10 cellular contexts compared by ENCODE assay signal in genomic region chr9:129898205-129898604, GRCh38.
DNase-seq lines count a peak whose midpoint lies in the region; ATAC-seq lines count a peak whose summit lies in the region.
"Had no signal": no experiment of that assay in that cellular context is flagged by ENCODE, and none has a peak within 500 bp of the region (broad histone marks: within the 10 kb centered on the region; RNA-seq: fewer than 3 reads in every experiment).

No MANE protein-coding gene starts in this region.

- no peaks in the 10 kb centered on the region for H3K9me3 Mint-ChIP-seq in IgD-negative memory B cell
- no peaks in the 10 kb centered on the region for H3K9me3 Mint-ChIP-seq in central memory CD8-positive, alpha-beta T cell
- peaks cover 0 to 4% (median 0%) of the 10 kb centered on the region in 11 donors for H3K9me3 Mint-ChIP-seq in naive thymus-derived CD4-positive, alpha-beta T cell

- H3K36me3 Mint-ChIP-seq in IgD-negative memory B cell, result peaks cover 21% of the 10 kb centered on the region
- H3K36me3 Mint-ChIP-seq in central memory CD8-positive, alpha-beta T cell (ENCODE audit: insufficient read depth), result peaks cover 76% of the 10 kb centered on the region
- H3K36me3 Mint-ChIP-seq in naive thymus-derived CD4-positive, alpha-beta T cell, result peaks cover 12 to 78% (median 42%) of the 10 kb centered on the region in 5 donors

- H3K27ac Mint-ChIP-seq in IgD-negative memory B cell, result peak overlapping the region in 2 of 3 donors; percentile 59 to 96
- H3K27ac Mint-ChIP-seq in central memory CD8-positive, alpha-beta T cell (ENCODE audit: low read depth), result peak overlapping the region; percentile 52
- peak overlapping the region; percentile 56 to 97 (median 88) for H3K27ac Mint-ChIP-seq in naive thymus-derived CD4-positive, alpha-beta T cell

- H3K4me1 Mint-ChIP-seq in IgD-negative memory B cell, result peaks cover 23 to 53% (median 44%) of the 10 kb centered on the region in 3 donors
- peaks cover 40% of the 10 kb centered on the region for H3K4me1 Mint-ChIP-seq in central memory CD8-positive, alpha-beta T cell
- peaks cover 26 to 70% (median 56%) of the 10 kb centered on the region in 7 donors for H3K4me1 Mint-ChIP-seq in naive thymus-derived CD4-positive, alpha-beta T cell

- POLR2A ChIA-PET in naive thymus-derived CD4-positive, alpha-beta T cell (lab: Charles Lee), result interaction anchor here (0.7 to 2.1 kb wide), 4 partner anchors 10 to 42 kb away, joined by 3 to 15 read pairs (median 3); no protein-coding TSS in a partner anchor

- H3K9me3 ChIP-seq in naive thymus-derived CD4-positive, alpha-beta T cell (ENCODE audit: control insufficient read depth in 2 of 3, low read length in 3 of 3), result no peaks in the 10 kb centered on the region
- H3K9me3 ChIP-seq: upper lobe of left lung had no signal

- H3K27me3 ChIP-seq in naive thymus-derived CD4-positive, alpha-beta T cell (ENCODE audit: control insufficient read depth in 2 of 2, insufficient read depth in 2 of 2, low read length in 2 of 2), result no peaks in the 10 kb centered on the region
- H3K27me3 ChIP-seq: upper lobe of left lung had no signal

- H3K36me3 ChIP-seq in naive thymus-derived CD4-positive, alpha-beta T cell (ENCODE audit: control insufficient read depth in 2 of 3, insufficient read depth in 3 of 3, low read length in 3 of 3), result peaks cover 4 to 70% (median 17%) of the 10 kb centered on the region in 3 experiments

- DNase-seq in activated CD4-positive, CD25-positive, alpha-beta regulatory T cell treated with anti-CD3 and anti-CD28 coated beads, Interleukin-2, amount 50 U/mL, for 72 hours, result peak; percentile 16
- no peak for DNase-seq in central memory CD8-positive, alpha-beta T cell (ENCODE audit: low spot score in 2 of 2)
- DNase-seq in naive thymus-derived CD4-positive, alpha-beta T cell, result no peak
- DNase-seq in NCI-H2171 (lab: John Stamatoyannopoulos, UW), result no peak
- no peak for DNase-seq in stimulated activated CD4-positive, alpha-beta T cell treated with anti-CD3 and anti-CD28 coated beads, Interleukin-2, amount 100 ng/mL, for 48 hours
- DNase-seq: NCI-H2081 treated with DMSO at 0.1 percent for 48 hours had no signal

- peak overlapping the region; percentile 16 for H3K27ac ChIP-seq in naive thymus-derived CD4-positive, alpha-beta T cell (ENCODE audit: low read depth, low read length)

- no peak for ATAC-seq in activated CD4-positive, CD25-positive, alpha-beta regulatory T cell treated with anti-CD3 and anti-CD28 coated beads, Interleukin-2, amount 50 U/mL, for 24 hours
- ATAC-seq in central memory CD8-positive, alpha-beta T cell (replicated peaks; ENCODE audit: extremely low read depth, poor library complexity, severe bottlenecking), result no peak
- no peak for ATAC-seq in naive thymus-derived CD4-positive, alpha-beta T cell
- no peak for ATAC-seq in GM21825 (IDR thresholded peaks at IDR 0.05; ENCODE audit: unreplicated experiment)

- H3K27me3 Mint-ChIP-seq in IgD-negative memory B cell, result no peaks in the 10 kb centered on the region
- H3K27me3 Mint-ChIP-seq in central memory CD8-positive, alpha-beta T cell, result no peaks in the 10 kb centered on the region
- H3K27me3 Mint-ChIP-seq in naive thymus-derived CD4-positive, alpha-beta T cell, result no peaks in the 10 kb centered on the region

- CTCF ChIA-PET in naive thymus-derived CD4-positive, alpha-beta T cell (lab: Charles Lee), result interaction anchor here (1.1 kb wide), 1 partner anchor 142 kb away, joined by 3 read pairs; no protein-coding TSS in a partner anchor

- H3K4me3 ChIP-seq in naive thymus-derived CD4-positive, alpha-beta T cell (ENCODE audit: low read length), result no peak overlapping the region
- H3K4me3 ChIP-seq: upper lobe of left lung had no signal

- peak overlapping the region in 1 of 4 donors; percentile 28 for H3K4me3 Mint-ChIP-seq in IgD-negative memory B cell
- no peak overlapping the region for H3K4me3 Mint-ChIP-seq in central memory CD8-positive, alpha-beta T cell
- peak overlapping the region in 2 of 10 donors; percentile 23 to 28 for H3K4me3 Mint-ChIP-seq in naive thymus-derived CD4-positive, alpha-beta T cell

- H3K4me1 ChIP-seq in naive thymus-derived CD4-positive, alpha-beta T cell (ENCODE audit: control insufficient read depth in 2 of 2, insufficient read depth in 2 of 2, low read length in 2 of 2), result peaks cover 26 to 30% of the 10 kb centered on the region in 2 donors

- intact Hi-C loops in naive thymus-derived CD4-positive, alpha-beta T cell (cut with micrococcal nuclease), result no loop called here
